Comparison of ENCODE assay signal across 19 cellular contexts in the genomic region with DNA sequence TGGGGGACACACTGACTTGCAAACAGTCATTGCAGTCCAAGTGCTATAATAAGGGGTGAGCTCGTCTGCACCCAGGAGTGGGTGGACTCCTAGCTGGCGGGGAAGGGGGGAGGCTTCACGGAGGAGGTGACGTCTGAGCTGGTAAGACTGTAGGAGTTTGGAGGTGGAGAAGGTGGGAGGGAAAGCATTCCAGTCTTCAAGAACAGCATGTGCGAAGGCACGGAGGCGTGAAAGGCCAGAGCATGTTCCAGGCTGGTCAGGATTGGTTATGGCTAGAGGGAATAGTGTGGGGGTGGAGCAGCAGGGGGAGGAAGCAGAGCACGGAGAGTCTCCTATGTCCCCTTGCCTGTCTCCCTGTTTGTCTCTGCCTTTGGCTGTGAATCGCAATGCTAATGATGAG. TPM values are rescaled to one million over a fixed set of nuclear protein-coding genes. Genes with fewer than 3 reads are reported as not detected.
DNase-seq lines count a peak whose midpoint lies in the region; ATAC-seq and TF ChIP-seq lines count a peak whose summit lies in the region.
"Had no signal": no experiment of that assay in that cellular context is flagged by ENCODE, and none has a peak within 500 bp of the region (broad histone marks: within the 10 kb centered on the region; RNA-seq: fewer than 3 reads in every experiment).

No MANE protein-coding gene starts in this region.

- in situ Hi-C loops in mammary epithelial cell (cut with MboI; ENCODE audit: low sequenced_read_pairs in 2 of 2) = no loop called here

- H3K36me3 Mint-ChIP-seq in MCF 10A (ENCODE audit: insufficient read depth, unreplicated experiment) = peaks cover 14% of the 10 kb centered on the region
- H3K36me3 Mint-ChIP-seq in activated T-cell treated with anti-CD3 and anti-CD28 coated beads, Interleukin-2, amount 50 U/mL, for 72 hours (ENCODE audit: insufficient read depth in 2 of 2) = peaks cover 1 to 3% of the 10 kb centered on the region in 2 donors
- peaks cover 6 to 9% of the 10 kb centered on the region in 2 donors for H3K36me3 Mint-ChIP-seq in stimulated activated naive B cell treated with anti-CD40 and anti-IgM and Interleukin-4, amounts not matched to agents 10 μg/mL and 1 μg/mL and 100 μg/mL, for 72 hours

- peaks cover 29% of the 10 kb centered on the region for H3K4me1 Mint-ChIP-seq in MCF 10A (ENCODE audit: insufficient read depth, unreplicated experiment)
- H3K4me1 Mint-ChIP-seq in activated T-cell treated with anti-CD3 and anti-CD28 coated beads, Interleukin-2, amount 50 U/mL, for 72 hours (ENCODE audit: low read depth) = peaks cover 27% of the 10 kb centered on the region
- peaks cover 18 to 32% of the 10 kb centered on the region in 2 donors for H3K4me1 Mint-ChIP-seq in stimulated activated naive B cell treated with anti-CD40 and anti-IgM and Interleukin-4, amounts not matched to agents 10 μg/mL and 1 μg/mL and 100 μg/mL, for 72 hours

- ATAC-seq in activated T-cell treated with anti-CD3 and anti-CD28 coated beads, Interleukin-2, amount 50 U/mL, for 72 hours (replicated peaks in 1 of 2) = no peak
- ATAC-seq in stimulated activated naive B cell treated with anti-CD40 and anti-IgM and Interleukin-4, amounts not matched to agents 10 μg/mL and 1 μg/mL and 100 μg/mL, for 72 hours (replicated peaks) = no peak
- ATAC-seq: stimulated activated naive CD8-positive, alpha-beta T cell treated with anti-CD3 and anti-CD28 coated beads, Interleukin-15, amount 100 ng/mL, for 72 hours had no signal

- peak overlapping the region; percentile 26 for H3K4me3 Mint-ChIP-seq in MCF 10A (ENCODE audit: unreplicated experiment)
- H3K4me3 Mint-ChIP-seq in activated T-cell treated with anti-CD3 and anti-CD28 coated beads, Interleukin-2, amount 50 U/mL, for 72 hours = no peak overlapping the region
- no peak overlapping the region for H3K4me3 Mint-ChIP-seq in stimulated activated naive B cell treated with anti-CD40 and anti-IgM and Interleukin-4, amounts not matched to agents 10 μg/mL and 1 μg/mL and 100 μg/mL, for 72 hours
- H3K4me3 Mint-ChIP-seq: CD14-positive monocyte; stimulated activated naive CD8-positive, alpha-beta T cell treated with anti-CD3 and anti-CD28 coated beads, Interleukin-15, amount 100 ng/mL, for 72 hours had no signal

- no peaks in the 10 kb centered on the region for H3K9me3 Mint-ChIP-seq in MCF 10A (ENCODE audit: unreplicated experiment)
- H3K9me3 Mint-ChIP-seq in activated T-cell treated with anti-CD3 and anti-CD28 coated beads, Interleukin-2, amount 50 U/mL, for 72 hours = no peaks in the 10 kb centered on the region
- H3K9me3 Mint-ChIP-seq in stimulated activated naive B cell treated with anti-CD40 and anti-IgM and Interleukin-4, amounts not matched to agents 10 μg/mL and 1 μg/mL and 100 μg/mL, for 72 hours = no peaks in the 10 kb centered on the region
- H3K9me3 Mint-ChIP-seq: CD14-positive monocyte; stimulated activated naive CD8-positive, alpha-beta T cell treated with anti-CD3 and anti-CD28 coated beads, Interleukin-15, amount 100 ng/mL, for 72 hours had no signal

- POLR2A ChIA-PET in MCF 10A (lab: Yijun Ruan, JAX) = interaction anchor here (0.6 to 12.3 kb wide), 3 partner anchors 31 to 71 kb away, joined by 3 to 247 read pairs (median 5); no protein-coding TSS in a partner anchor

- no peaks in the 10 kb centered on the region for H4K20me1 ChIP-seq in mammary epithelial cell (ENCODE audit: insufficient read depth, low read length)

- H3K36me3 ChIP-seq in mammary epithelial cell (ENCODE audit: insufficient read depth, low read length) = no peaks in the 10 kb centered on the region
- H3K36me3 ChIP-seq in muscle layer of colon (ENCODE audit: insufficient read depth, low read length) = peaks cover 5% of the 10 kb centered on the region
- H3K36me3 ChIP-seq in tibial nerve = peaks cover 0 to 3% (median 0%) of the 10 kb centered on the region in 3 donors
- H3K36me3 ChIP-seq: ovary had no signal

- TF ChIP-seq POLR2A in tibial nerve (IDR thresholded peaks at IDR 0.05) = no peak

- BruUV-seq in MCF 10A (replicated peaks; lab: Mats Ljungman, UMichigan) (no TSS peak), mammary epithelial cell (replicated peaks; lab: Mats Ljungman, UMichigan) (no TSS peak)

- H3K4me3 ChIP-seq in mammary epithelial cell (replicated peaks in 1 of 3; ENCODE audit: insufficient read depth in 1 of 3, low read depth in 2 of 3, low read length in 3 of 3) (no peak overlapping the region), muscle layer of colon (ENCODE audit: low read depth in 1 of 2, low read length in 2 of 2) (no peak overlapping the region), tibial nerve (no peak overlapping the region)
- H3K4me3 ChIP-seq: ovary had no signal

- CTCF ChIA-PET in MCF 10A (lab: Yijun Ruan, JAX) = no interaction called here
- CTCF ChIA-PET in mammary epithelial cell (lab: Charles Lee; ENCODE audit: low non-redundant PET) = no interaction called here

- dilution Hi-C loops in mammary epithelial cell (cut with HindIII; ENCODE audit: low sequenced_read_pairs) = no loop called here

- no peak overlapping the region for H3K27ac Mint-ChIP-seq in MCF 10A (ENCODE audit: low read depth, unreplicated experiment)
- H3K27ac Mint-ChIP-seq in activated T-cell treated with anti-CD3 and anti-CD28 coated beads, Interleukin-2, amount 50 U/mL, for 72 hours = no peak overlapping the region
- H3K27ac Mint-ChIP-seq in stimulated activated naive B cell treated with anti-CD40 and anti-IgM and Interleukin-4, amounts not matched to agents 10 μg/mL and 1 μg/mL and 100 μg/mL, for 72 hours = no peak overlapping the region
- H3K27ac Mint-ChIP-seq: HFFc6; stimulated activated naive CD8-positive, alpha-beta T cell treated with anti-CD3 and anti-CD28 coated beads, Interleukin-15, amount 100 ng/mL, for 72 hours had no signal

- 30% methylated on average over 6 of the region's 9 CpGs for WGBS in mammary epithelial cell (ENCODE audit: low coverage, missing lambda C conversion rate)
- 62 to 67% methylated on average over 9 of the region's 9 CpGs for WGBS in tibial nerve, 2 donors

- H3K4me1 ChIP-seq in mammary epithelial cell (ENCODE audit: insufficient read depth, low read length) (peaks cover 42% of the 10 kb centered on the region), muscle layer of colon (ENCODE audit: insufficient read depth, low read length) (peaks cover 33% of the 10 kb centered on the region), tibial nerve (peaks cover 0 to 46% (median 27%) of the 10 kb centered on the region in 4 donors)

- no peak overlapping the region for H3K4me2 ChIP-seq in mammary epithelial cell (ENCODE audit: insufficient read depth, low read depth, low read length)

- no peak overlapping the region for H2AFZ ChIP-seq in mammary epithelial cell (ENCODE audit: low read depth, low read length)

- peaks cover 37% of the 10 kb centered on the region for H3K79me2 ChIP-seq in mammary epithelial cell (ENCODE audit: insufficient read depth, low read length)

- TF ChIP-seq EP300 in tibial nerve (IDR thresholded peaks at IDR 0.05) = peak in 1 of 2 donors; percentile 81

- no peak overlapping the region for H3K9ac ChIP-seq in mammary epithelial cell (ENCODE audit: insufficient read depth, low read length)
- H3K9ac ChIP-seq in muscle layer of colon (ENCODE audit: low read length) = no peak overlapping the region

- no peaks in the 10 kb centered on the region for H3K9me3 ChIP-seq in mammary epithelial cell (replicated peaks; ENCODE audit: insufficient read depth, low read length)
- H3K9me3 ChIP-seq in muscle layer of colon (ENCODE audit: low read length) = no peaks in the 10 kb centered on the region
- H3K9me3 ChIP-seq in tibial nerve = no peaks in the 10 kb centered on the region
- H3K9me3 ChIP-seq: ovary had no signal

- no peak overlapping the region for H3K27ac ChIP-seq in mammary epithelial cell (ENCODE audit: insufficient read depth, low read depth, low read length)
- H3K27ac ChIP-seq in muscle layer of colon (ENCODE audit: low read depth, low read length) = peak overlapping the region; percentile 99
- peak overlapping the region in 3 of 4 donors; percentile 27 to 99 (median 94) for H3K27ac ChIP-seq in tibial nerve
- H3K27ac ChIP-seq: HL-60 had no signal

- H3K27me3 ChIP-seq in mammary epithelial cell (ENCODE audit: insufficient read depth, low read length) (no peaks in the 10 kb centered on the region), muscle layer of colon (ENCODE audit: control insufficient read depth in 1 of 2, insufficient read depth in 2 of 2, low read length in 2 of 2) (no peaks in the 10 kb centered on the region), tibial nerve (no peaks in the 10 kb centered on the region)
- H3K27me3 ChIP-seq: ovary had no signal

- no peak for DNase-seq in MCF 10A (ENCODE audit: unreplicated experiment)
- DNase-seq in mammary epithelial cell = no peak
- peak; percentile 3 for DNase-seq in dermis blood vessel endothelial cell
- no peak for DNase-seq in tibial nerve (ENCODE audit: low spot score in 2 of 2)
- DNase-seq in activated T-cell treated with anti-CD3 and anti-CD28 coated beads, Interleukin-2, amount 50 U/mL, for 72 hours = no peak
- no peak for DNase-seq in stimulated activated naive B cell treated with anti-CD40 and anti-IgM and Interleukin-4, amounts not matched to agents 10 μg/mL and 1 μg/mL and 100 μg/mL, for 72 hours
- no peak for DNase-seq in SIG-M5 treated with dmso at 0.1 percent for 504 hours (lab: John Stamatoyannopoulos, UW; ENCODE audit: unreplicated experiment)
- DNase-seq: 8988T; activated effector memory CD4-positive, alpha-beta T cell treated with Interleukin-2 at 50 U/mL for 16 hours; DND-41; HFFc6; midbrain; NCI-H1694; NCI-H524 treated with DMSO at 0.1 percent for 48 hours; stimulated activated naive CD8-positive, alpha-beta T cell treated with anti-CD3 and anti-CD28 coated beads, Interleukin-15, amount 100 ng/mL, for 72 hours had no signal

- H3K27me3 Mint-ChIP-seq in MCF 10A (ENCODE audit: insufficient read depth, unreplicated experiment) = no peaks in the 10 kb centered on the region
- H3K27me3 Mint-ChIP-seq in activated T-cell treated with anti-CD3 and anti-CD28 coated beads, Interleukin-2, amount 50 U/mL, for 72 hours (ENCODE audit: low read depth) = no peaks in the 10 kb centered on the region
- no peaks in the 10 kb centered on the region for H3K27me3 Mint-ChIP-seq in stimulated activated naive B cell treated with anti-CD40 and anti-IgM and Interleukin-4, amounts not matched to agents 10 μg/mL and 1 μg/mL and 100 μg/mL, for 72 hours
- H3K27me3 Mint-ChIP-seq: stimulated activated naive CD8-positive, alpha-beta T cell treated with anti-CD3 and anti-CD28 coated beads, Interleukin-15, amount 100 ng/mL, for 72 hours had no signal

- intact Hi-C loops in MCF 10A (cut with micrococcal nuclease) = no loop called here
- intact Hi-C loops in mammary epithelial cell (cut with micrococcal nuclease) = no loop called here

- TF ChIP-seq CTCF in MCF 10A (IDR thresholded peaks at IDR 0.05; ENCODE audit: unreplicated experiment) = no peak
- TF ChIP-seq CTCF in mammary epithelial cell (conservative IDR thresholded peaks at IDR 0.05 in 1 of 2, IDR thresholded peaks at IDR 0.05 in 1 of 2; ENCODE audit: extremely low read depth in 1 of 2, insufficient read depth in 1 of 2, low read depth in 1 of 2, low read length in 2 of 2) = no peak
- no peak for TF ChIP-seq CTCF in tibial nerve (IDR thresholded peaks at IDR 0.05)

RNA-seq across cellular contexts. Expression of gene ZNF436, which starts 2.4 kb away (rescaled TPM):
- total RNA-seq in MCF 10A (2022) (6.5 and 8.0 TPM in 2 replicates), mammary epithelial cell (10 to 100 TPM; 12.4 to 24.8 TPM), dermis blood vessel endothelial cell (30.7 and 37.6 TPM in 2 replicates), tibial nerve (10 to 100 TPM; 22.8 to 35.0 (median 30.2) TPM)
- polyA plus RNA-seq in mammary epithelial cell = 6.3 TPM
- 19.7 TPM for polyA minus RNA-seq in mammary epithelial cell
- 1 to 10 TPM; 8.7 to 8.8 TPM for total RNA-seq in activated T-cell treated with anti-CD3 and anti-CD28 coated beads, Interleukin-2, amount 50 U/mL, for 72 hours

RNA-seq across cellular contexts. Expression of gene HNRNPR, which starts 27.9 kb away (rescaled TPM):
- total RNA-seq in MCF 10A (2022) (128 and 152 TPM in 2 replicates), mammary epithelial cell (100 to 1,000 TPM in 1 of 2 donors, 10 to 100 TPM in 1; 35.2 to 133 TPM), dermis blood vessel endothelial cell (65.7 and 133 TPM in 2 replicates), tibial nerve (10 to 100 TPM; 63.6 to 79.8 (median 74.1) TPM)
- polyA plus RNA-seq in mammary epithelial cell = 98.1 TPM
- polyA minus RNA-seq in mammary epithelial cell = 122 TPM
- total RNA-seq in activated T-cell treated with anti-CD3 and anti-CD28 coated beads, Interleukin-2, amount 50 U/mL, for 72 hours = 100 to 1,000 TPM; 127 TPM

RNA-seq across cellular contexts. Expression of gene TCEA3, which starts 52.6 kb away (rescaled TPM):
- 0.49 and 1.5 TPM in 2 replicates for total RNA-seq in MCF 10A (2022)
- 1 to 10 TPM in 1 of 2 donors, under 1 TPM in 1; 0.24 to 1.5 TPM for total RNA-seq in mammary epithelial cell
- 0.56 TPM for polyA plus RNA-seq in mammary epithelial cell
- polyA minus RNA-seq in mammary epithelial cell = not detected
- total RNA-seq in dermis blood vessel endothelial cell = 0.60 and 1.7 TPM in 2 replicates
- total RNA-seq in tibial nerve = 10 to 100 TPM; 21.0 to 48.5 (median 38.8) TPM
- total RNA-seq in activated T-cell treated with anti-CD3 and anti-CD28 coated beads, Interleukin-2, amount 50 U/mL, for 72 hours = 1 to 10 TPM; 4.7 to 6.1 TPM
